21 cellular contexts compared by ENCODE assay signal in genomic region chr1:9416506-9416905, GRCh38.
A peak's percentile ranks its signal among the peaks of the same experiment; 100 is the strongest.
DNase-seq lines count a peak whose midpoint lies in the region; ATAC-seq and TF ChIP-seq lines count a peak whose summit lies in the region.
"Had no signal": no experiment of that assay in that cellular context is flagged by ENCODE, and none has a peak within 500 bp of the region (broad histone marks: within the 10 kb centered on the region; RNA-seq: fewer than 3 reads in every experiment).

No MANE protein-coding gene starts in this region.

- H2BK12ac ChIP-seq in trophoblast cell (ENCODE audit: low read length), result peak overlapping the region; percentile 42

- no peak for TF ChIP-seq CTCF in GM12865 (IDR thresholded peaks at IDR 0.05; ENCODE audit: insufficient read depth, low read depth, low read length, missing control alignments)

- DNase-seq in activated T-cell treated with anti-CD3 and anti-CD28 coated beads, Interleukin-2, amount 50 U/mL, for 24 hours, result no peak
- DNase-seq in activated T-cell treated with anti-CD3 and anti-CD28 coated beads, Interleukin-2, amount 50 U/mL, for 1 hour, result no peak
- DNase-seq in GM12865 (ENCODE audit: low read depth) (peak; percentile 51), trophoblast cell (no peak), NCI-H748 treated with DMSO at 0.1 percent for 48 hours (lab: John Stamatoyannopoulos, UW) (no peak), midbrain (lab: John Stamatoyannopoulos, UW) (no peak)
- DNase-seq in activated CD4-positive, alpha-beta memory T cell treated with anti-CD3 and anti-CD28 coated beads, Interleukin-2, amount 10 ng/mL, durations not matched to agents 7 days and 5 days, result no peak
- DNase-seq: adrenal gland; H7; KBM-7; MV-4-11; NCI-H187; NCI-H82; right cardiac atrium; SHP77 treated with DMSO at 0.1 percent for 48 hours; stimulated activated CD4-positive, alpha-beta T cell treated with anti-CD3 and anti-CD28 coated beads, Interleukin-12 subunit alpha, Interleukin-12 subunit beta, amount 100 ng/mL, for 4 hours had no signal

- H3K4me3 ChIP-seq in GM12865 (ENCODE audit: low read depth, low read length) (no peak overlapping the region), trophoblast cell (ENCODE audit: low read depth, low read length) (peak overlapping the region; percentile 12)
- H3K4me3 ChIP-seq: adrenal gland, breast epithelium, hepatocyte had no signal

- H3K27me3 ChIP-seq in trophoblast cell (ENCODE audit: insufficient read depth, low read length), result no peaks in the 10 kb centered on the region
- H3K27me3 ChIP-seq: adrenal gland, breast epithelium, hepatocyte had no signal

- peak overlapping the region; percentile 73 for H2AK5ac ChIP-seq in trophoblast cell (ENCODE audit: low read length)

- peak overlapping the region; percentile 5 for H3K4me3 Mint-ChIP-seq in activated T-cell treated with anti-CD3 and anti-CD28 coated beads, Interleukin-2, amount 50 U/mL, for 24 hours
- peak overlapping the region; percentile 1 for H3K4me3 Mint-ChIP-seq in activated CD4-positive, alpha-beta memory T cell treated with anti-CD3 and anti-CD28 coated beads, Interleukin-2, amount 10 ng/mL, durations not matched to agents 7 days and 5 days

- no peak overlapping the region for H2BK5ac ChIP-seq in trophoblast cell (ENCODE audit: low read depth, low read length, poor library complexity)

- no peak overlapping the region for H3K27ac ChIP-seq in trophoblast cell (ENCODE audit: low read depth, low read length)
- H3K27ac ChIP-seq: adrenal gland, breast epithelium, C4-2B, hepatocyte had no signal

- H3K4ac ChIP-seq in trophoblast cell (ENCODE audit: low read depth, low read length), result no peak overlapping the region

- no peak overlapping the region for H3K14ac ChIP-seq in trophoblast cell (ENCODE audit: low read length)

- H3K18ac ChIP-seq in trophoblast cell (ENCODE audit: low read length), result no peak overlapping the region

- H3K9me3 Mint-ChIP-seq in activated T-cell treated with anti-CD3 and anti-CD28 coated beads, Interleukin-2, amount 50 U/mL, for 24 hours, result no peaks in the 10 kb centered on the region
- H3K9me3 Mint-ChIP-seq in activated CD4-positive, alpha-beta memory T cell treated with anti-CD3 and anti-CD28 coated beads, Interleukin-2, amount 10 ng/mL, durations not matched to agents 7 days and 5 days, result no peaks in the 10 kb centered on the region
- H3K9me3 Mint-ChIP-seq: activated T-helper 2 cell treated with anti-CD3 and anti-CD28 coated beads, Interferon-gamma antibody, Interleukin-2, Interleukin-4, amounts not matched to agents 10 μg/mL and 5 μg/mL and 100 μg/mL, durations not matched to agents 14 hours and 24 hours and 36 hours had no signal

- peaks cover 22% of the 10 kb centered on the region for H3K27me3 Mint-ChIP-seq in activated T-cell treated with anti-CD3 and anti-CD28 coated beads, Interleukin-2, amount 50 U/mL, for 24 hours
- H3K27me3 Mint-ChIP-seq in activated CD4-positive, alpha-beta memory T cell treated with anti-CD3 and anti-CD28 coated beads, Interleukin-2, amount 10 ng/mL, durations not matched to agents 7 days and 5 days, result peaks cover 24% of the 10 kb centered on the region

- H3K27ac Mint-ChIP-seq in activated T-cell treated with anti-CD3 and anti-CD28 coated beads, Interleukin-2, amount 50 U/mL, for 24 hours, result no peak overlapping the region
- H3K27ac Mint-ChIP-seq in activated CD4-positive, alpha-beta memory T cell treated with anti-CD3 and anti-CD28 coated beads, Interleukin-2, amount 10 ng/mL, durations not matched to agents 7 days and 5 days, result no peak overlapping the region
- H3K27ac Mint-ChIP-seq: activated T-helper 2 cell treated with anti-CD3 and anti-CD28 coated beads, Interferon-gamma antibody, Interleukin-2, Interleukin-4, amounts not matched to agents 10 μg/mL and 5 μg/mL and 100 μg/mL, durations not matched to agents 14 hours and 24 hours and 36 hours had no signal

- H3K4me1 ChIP-seq in trophoblast cell (ENCODE audit: control insufficient read depth in 1 of 2, insufficient read depth in 2 of 2, low read length in 2 of 2), result peaks cover 14 to 20% of the 10 kb centered on the region in 2 experiments

- no peaks in the 10 kb centered on the region for H3K36me3 ChIP-seq in trophoblast cell (ENCODE audit: control insufficient read depth in 1 of 2, insufficient read depth in 2 of 2, low read length in 2 of 2)
- H3K36me3 ChIP-seq: adrenal gland, breast epithelium had no signal

- no peak overlapping the region for H4K12ac ChIP-seq in trophoblast cell (ENCODE audit: low read depth, low read length)

- H3K79me1 ChIP-seq in trophoblast cell (ENCODE audit: low read length), result peaks cover 17% of the 10 kb centered on the region

- H3K36me3 Mint-ChIP-seq in activated T-cell treated with anti-CD3 and anti-CD28 coated beads, Interleukin-2, amount 50 U/mL, for 24 hours (ENCODE audit: low read depth), result no peaks in the 10 kb centered on the region
- H3K36me3 Mint-ChIP-seq in activated CD4-positive, alpha-beta memory T cell treated with anti-CD3 and anti-CD28 coated beads, Interleukin-2, amount 10 ng/mL, durations not matched to agents 7 days and 5 days (ENCODE audit: low read depth), result peaks cover 3% of the 10 kb centered on the region

- H2BK120ac ChIP-seq in trophoblast cell (ENCODE audit: insufficient read depth, low read length, poor library complexity), result no peak overlapping the region

- H2AFZ ChIP-seq in trophoblast cell (ENCODE audit: insufficient read depth, low read length, poor library complexity), result no peak overlapping the region
- H2AFZ ChIP-seq: hepatocyte had no signal

- H4K8ac ChIP-seq in trophoblast cell (ENCODE audit: low read depth, low read length), result no peak overlapping the region

- H3K9me3 ChIP-seq in trophoblast cell (ENCODE audit: insufficient read depth, low read depth, low read length), result peaks cover 2% of the 10 kb centered on the region
- H3K9me3 ChIP-seq: adrenal gland, breast epithelium had no signal

- H3K9ac ChIP-seq in trophoblast cell (ENCODE audit: low read length), result no peak overlapping the region

- CTCF ChIA-PET in activated CD4-positive, alpha-beta memory T cell treated with anti-CD3 and anti-CD28 coated beads, Interleukin-2, amount 10 ng/mL, durations not matched to agents 7 days and 5 days (lab: Charles Lee), result no interaction called here

- ATAC-seq in HG03354 (IDR thresholded peaks at IDR 0.05; ENCODE audit: poor library complexity, severe bottlenecking, unreplicated experiment), result no peak
- ATAC-seq: right cardiac atrium had no signal

- no peak overlapping the region for H4K91ac ChIP-seq in trophoblast cell (ENCODE audit: low read depth, low read length)

- POLR2A ChIA-PET in activated CD4-positive, alpha-beta memory T cell treated with anti-CD3 and anti-CD28 coated beads, Interleukin-2, amount 10 ng/mL, durations not matched to agents 7 days and 5 days (lab: Charles Lee), result interaction anchor here (1.6 to 2.8 kb wide), 2 partner anchors 10 to 12 kb away, joined by 4 to 12 read pairs; no protein-coding TSS in a partner anchor

- WGBS in trophoblast cell (ENCODE audit: extremely low coverage, insufficient coverage, insufficient read length), result no CpG with 5 or more reads among the region's 9 CpGs

- peaks cover 5% of the 10 kb centered on the region for H3K79me2 ChIP-seq in trophoblast cell (ENCODE audit: control insufficient read depth, insufficient read depth, low read length, poor library complexity)
- H3K79me2 ChIP-seq: hepatocyte had no signal

- no peak overlapping the region for H3K23ac ChIP-seq in trophoblast cell (ENCODE audit: low read length)

- peaks cover 61% of the 10 kb centered on the region for H3K4me1 Mint-ChIP-seq in activated T-cell treated with anti-CD3 and anti-CD28 coated beads, Interleukin-2, amount 50 U/mL, for 24 hours (ENCODE audit: low read depth)
- H3K4me1 Mint-ChIP-seq in activated CD4-positive, alpha-beta memory T cell treated with anti-CD3 and anti-CD28 coated beads, Interleukin-2, amount 10 ng/mL, durations not matched to agents 7 days and 5 days, result peaks cover 68% of the 10 kb centered on the region

- no peak overlapping the region for H3K4me2 ChIP-seq in trophoblast cell (ENCODE audit: low read length)
- H3K4me2 ChIP-seq: hepatocyte had no signal
